In genomic region chr2:208945719-208946280, GRCh38 we compare ENCODE assay signal across 25 cellular contexts.
"Had no signal": no experiment of that assay in that cellular context is flagged by ENCODE, and none has a peak within 500 bp of the region (broad histone marks: within the 10 kb centered on the region; RNA-seq: fewer than 3 reads in every experiment).

No MANE protein-coding gene starts in this region.

- H3K4me3 ChIP-seq: coronary artery, lower lobe of right lung, mucosa of descending colon, prostate gland, right atrium auricular region, sigmoid colon, testis, tibial artery had no signal

- H3K4me3 Mint-ChIP-seq: effector memory CD8-positive, alpha-beta T cell; immature natural killer cell; memory B cell; mesothelial cell of epicardium; naive B cell; natural killer cell treated with Interleukin-12 subunit alpha and Interleukin-12 subunit beta and Interleukin-15 and Interleukin-18, amount 100 ng/mL, for 72 hours; neural crest cell; stimulated activated memory B cell treated with anti-CD40 and anti-IgM and Interleukin-4, amounts not matched to agents 10 μg/mL and 1 μg/mL and 100 μg/mL, for 72 hours; type B pancreatic cell had no signal

- H3K9me3 Mint-ChIP-seq: memory B cell; mesothelial cell of epicardium; neural crest cell; stimulated activated memory B cell treated with anti-CD40 and anti-IgM and Interleukin-4, amounts not matched to agents 10 μg/mL and 1 μg/mL and 100 μg/mL, for 72 hours; type B pancreatic cell had no signal

- ATAC-seq: effector memory CD8-positive, alpha-beta T cell; left ventricle myocardium superior; lower lobe of right lung; mucosa of descending colon; natural killer cell treated with Interleukin-12 subunit alpha and Interleukin-12 subunit beta and Interleukin-15 and Interleukin-18, amount 100 ng/mL, for 72 hours; stimulated activated memory B cell treated with anti-CD40 and anti-IgM and Interleukin-4, amounts not matched to agents 10 μg/mL and 1 μg/mL and 100 μg/mL, for 72 hours; stimulated activated naive CD8-positive, alpha-beta T cell treated with anti-CD3 and anti-CD28 coated beads, Interleukin-15, Interleukin-2, amounts not matched to agents 100 U/mL and 50 U/mL, for 24 hours had no signal

- H3K27me3 Mint-ChIP-seq: effector memory CD8-positive, alpha-beta T cell; memory B cell; naive B cell; natural killer cell treated with Interleukin-12 subunit alpha and Interleukin-12 subunit beta and Interleukin-15 and Interleukin-18, amount 100 ng/mL, for 72 hours; stimulated activated memory B cell treated with anti-CD40 and anti-IgM and Interleukin-4, amounts not matched to agents 10 μg/mL and 1 μg/mL and 100 μg/mL, for 72 hours; type B pancreatic cell had no signal

- H3K36me3 Mint-ChIP-seq: immature natural killer cell; memory B cell; mesothelial cell of epicardium; naive B cell; natural killer cell treated with Interleukin-12 subunit alpha and Interleukin-12 subunit beta and Interleukin-15 and Interleukin-18, amount 100 ng/mL, for 72 hours; stimulated activated memory B cell treated with anti-CD40 and anti-IgM and Interleukin-4, amounts not matched to agents 10 μg/mL and 1 μg/mL and 100 μg/mL, for 72 hours; type B pancreatic cell had no signal

- H3K36me3 ChIP-seq: lower lobe of right lung, neutrophil, prostate gland, right atrium auricular region, sigmoid colon, tibial artery had no signal

- H3K4me1 ChIP-seq: lower lobe of right lung, prostate gland, right atrium auricular region, testis, tibial artery had no signal

- H3K27ac Mint-ChIP-seq: effector memory CD8-positive, alpha-beta T cell; immature natural killer cell; memory B cell; mesothelial cell of epicardium; naive B cell; natural killer cell treated with Interleukin-12 subunit alpha and Interleukin-12 subunit beta and Interleukin-15 and Interleukin-18, amount 100 ng/mL, for 72 hours; stimulated activated memory B cell treated with anti-CD40 and anti-IgM and Interleukin-4, amounts not matched to agents 10 μg/mL and 1 μg/mL and 100 μg/mL, for 72 hours; type B pancreatic cell had no signal

- H3K27ac ChIP-seq: coronary artery, lower lobe of right lung, neutrophil, prostate gland, right atrium auricular region, sigmoid colon, testis, tibial artery had no signal

- H3K4me1 Mint-ChIP-seq: immature natural killer cell; memory B cell; mesothelial cell of epicardium; naive B cell; neural crest cell; stimulated activated memory B cell treated with anti-CD40 and anti-IgM and Interleukin-4, amounts not matched to agents 10 μg/mL and 1 μg/mL and 100 μg/mL, for 72 hours had no signal

- DNase-seq: effector memory CD8-positive, alpha-beta T cell; hypothalamus; immature natural killer cell; islet precursor cell; left ventricle myocardium superior; lower lobe of right lung; mucosa of descending colon; naive B cell; sigmoid colon; stimulated activated CD4-positive, alpha-beta T cell treated with anti-CD3 and anti-CD28 coated beads, Interleukin-2, amount 100 ng/mL, for 24 hours; stimulated activated CD4-positive, alpha-beta T cell treated with anti-CD3 and anti-CD28 coated beads, Interleukin-4, amount 100 ng/mL, for 24 hours; stimulated activated naive CD8-positive, alpha-beta T cell treated with anti-CD3 and anti-CD28 coated beads, Interleukin-15, Interleukin-2, amounts not matched to agents 100 U/mL and 50 U/mL, for 24 hours; substantia nigra; testis; tibial artery had no signal

- H3K27me3 ChIP-seq: neutrophil, right atrium auricular region, sigmoid colon, testis, tibial artery had no signal

- H3K9me3 ChIP-seq: lower lobe of right lung, mucosa of descending colon, neutrophil, prostate gland, right atrium auricular region, sigmoid colon, testis, tibial artery had no signal
